In the genomic region with DNA sequence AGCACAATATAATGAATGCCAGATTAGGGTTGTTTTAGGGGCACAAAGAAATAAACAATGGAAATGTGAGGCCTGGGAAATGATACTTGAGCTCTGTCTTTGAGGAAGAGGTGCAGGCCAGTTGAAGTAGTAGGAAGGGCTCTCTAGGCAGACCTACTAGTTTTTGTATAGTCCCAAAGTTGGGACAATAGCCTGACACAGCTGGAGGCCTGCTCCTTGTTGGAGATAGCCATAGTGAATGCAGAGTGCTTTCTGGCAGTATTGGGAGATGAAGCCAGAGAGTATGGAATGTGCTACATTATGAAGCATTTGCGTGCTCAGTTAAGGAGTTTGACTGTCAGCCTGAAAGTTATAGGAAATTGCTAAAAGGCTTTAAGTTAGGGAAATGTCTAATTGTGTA, we compare ENCODE assay signal across 19 cellular contexts.
"Had no signal": no experiment of that assay in that cellular context is flagged by ENCODE, and none has a peak within 500 bp of the region (broad histone marks: within the 10 kb centered on the region; RNA-seq: fewer than 3 reads in every experiment).

No MANE protein-coding gene starts in this region.

- H3K36me3 ChIP-seq: colonic mucosa, left ventricle myocardium inferior, spleen, tibial artery had no signal

- H3K27ac ChIP-seq: colonic mucosa, left ventricle myocardium inferior, spleen had no signal

- H3K27me3 ChIP-seq: colonic mucosa, spleen, tibial artery had no signal

- DNase-seq: activated CD4-positive, alpha-beta memory T cell treated with anti-CD3 and anti-CD28 coated beads, Interleukin-2, amount 10 ng/mL, durations not matched to agents 7 days and 5 days; activated CD4-positive, alpha-beta T cell treated with anti-CD3 and anti-CD28 coated beads, Interleukin-2, amount 10 ng/mL, durations not matched to agents 24 days and 14 days; activated effector memory CD4-positive, alpha-beta T cell treated with Interleukin-2 at 50 U/mL for 16 hours; activated naive CD4-positive, alpha-beta T cell treated with anti-CD3 and anti-CD28 coated beads for 36 hours; activated naive CD8-positive, alpha-beta T cell treated with anti-CD3 and anti-CD28 coated beads, Interleukin-2, amount 10 ng/mL, durations not matched to agents 7 days and 5 days; activated T-cell treated with anti-CD3 and anti-CD28 coated beads, Interleukin-2, amount 50 U/mL, for 72 hours; amniotic stem cell; colonic mucosa; foreskin fibroblast; kidney glomerular epithelial cell; left ventricle myocardium inferior; mammary epithelial cell; nephron progenitor cell; retina; spleen; stimulated activated naive CD8-positive, alpha-beta T cell treated with anti-CD3 and anti-CD28 coated beads, Interleukin-15, amount 100 ng/mL, for 72 hours; T-helper 2 cell; tibial artery had no signal

- H3K9me3 ChIP-seq: colonic mucosa, left ventricle myocardium inferior, spleen, tibial artery had no signal

- ATAC-seq: activated CD4-positive, CD25-positive, alpha-beta regulatory T cell treated with anti-CD3 and anti-CD28 coated beads, Interleukin-2, amount 50 U/mL, for 24 hours; activated T-cell treated with anti-CD3 and anti-CD28 coated beads, Interleukin-2, amount 50 U/mL, for 72 hours; stimulated activated naive CD8-positive, alpha-beta T cell treated with anti-CD3 and anti-CD28 coated beads, Interleukin-15, amount 100 ng/mL, for 72 hours had no signal

- H3K4me3 ChIP-seq: colonic mucosa, left ventricle myocardium inferior, spleen, tibial artery had no signal
